In the genomic region with DNA sequence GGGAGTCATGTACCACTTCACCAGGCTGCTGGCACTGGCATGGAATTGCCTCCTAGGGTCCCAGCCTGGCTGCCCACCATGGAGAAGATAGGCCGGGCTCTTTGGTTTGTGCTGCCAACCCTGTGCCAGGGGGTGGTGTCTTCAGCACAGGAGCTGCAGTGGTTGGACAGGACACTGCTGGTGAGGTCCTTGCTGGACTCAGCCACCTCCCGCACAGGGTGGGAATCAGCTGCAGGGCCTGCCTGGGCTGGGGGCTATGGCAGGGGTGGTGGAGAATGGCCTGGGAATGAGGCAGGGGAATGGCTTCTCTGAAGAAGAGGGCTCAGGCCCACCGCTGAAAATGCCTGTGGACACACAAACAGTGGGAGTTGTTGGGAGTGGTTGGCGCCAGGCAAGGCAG, we compare ENCODE assay signal across 36 cellular contexts.
"Had no signal": no experiment of that assay in that cellular context is flagged by ENCODE, and none has a peak within 500 bp of the region (broad histone marks: within the 10 kb centered on the region; RNA-seq: fewer than 3 reads in every experiment).

No MANE protein-coding gene starts in this region.

- H3K9me3 Mint-ChIP-seq: activated B cell treated with CpG ODN at 0.5 μM for 24 hours; activated CD4-positive, alpha-beta memory T cell treated with anti-CD3 and anti-CD28 coated beads for 36 hours; activated CD4-positive, alpha-beta T cell treated with anti-CD3 and anti-CD28 coated beads, Interleukin-2, amount 10 ng/mL, durations not matched to agents 24 days and 14 days; activated CD8-positive, alpha-beta T cell treated with anti-CD3 and anti-CD28 coated beads for 36 hours; activated naive CD4-positive, alpha-beta T cell treated with anti-CD3 and anti-CD28 coated beads for 36 hours; activated naive CD4-positive, alpha-beta T cell treated with anti-CD3 and anti-CD28 coated beads, Interleukin-2, amount 50 U/mL, for 72 hours; activated naive CD8-positive, alpha-beta T cell treated with anti-CD3 and anti-CD28 coated beads for 36 hours; activated T-cell treated with anti-CD3 and anti-CD28 coated beads, Interleukin-2, amount 50 U/mL, for 4 hours; activated T-cell treated with anti-CD3 and anti-CD28 coated beads, Interleukin-2, amount 50 U/mL, for 72 hours; activated T-helper 1 cell treated with anti-CD3 and anti-CD28 coated beads, Interleukin-12 subunit alpha, Interleukin-12 subunit beta, Interleukin-2, Interleukin-4 antibody, amounts not matched to agents 30 ng/mL and 10 ng/mL and 1 ng/mL, durations not matched to agents 14 hours and 24 hours and 36 hours; activated T-helper 17 cell treated with anti-CD3 and anti-CD28 coated beads, Interleukin-2, amount 50 U/mL, for 72 hours; T-helper 1 cell treated with Interleukin-12 subunit alpha and Interleukin-12 subunit beta and Interleukin-4 antibody, amounts not matched to agents 30 μg/mL and 1 μg/mL, for 36 hours; T-helper 2 cell treated with Interferon-gamma antibody and Interleukin-4, amounts not matched to agents 5 μg/mL and 100 μg/mL, for 36 hours had no signal

- FAIRE-seq: TTC549 had no signal

- H3K27ac ChIP-seq: adrenal gland, brain microvascular endothelial cell, breast epithelium, VCaP had no signal

- H3K27me3 ChIP-seq: adrenal gland, brain microvascular endothelial cell, breast epithelium had no signal

- H3K4me1 ChIP-seq: breast epithelium had no signal

- H3K9me3 ChIP-seq: adrenal gland, breast epithelium had no signal

- H3K4me1 Mint-ChIP-seq: activated T-helper 17 cell treated with anti-CD3 and anti-CD28 coated beads, Interleukin-2, amount 50 U/mL, for 72 hours had no signal

- H3K4me3 ChIP-seq: adrenal gland, breast epithelium had no signal

- H3K4me3 Mint-ChIP-seq: activated B cell treated with CpG ODN at 0.5 μM for 24 hours; activated CD4-positive, alpha-beta memory T cell treated with anti-CD3 and anti-CD28 coated beads for 36 hours; activated CD4-positive, alpha-beta T cell treated with anti-CD3 and anti-CD28 coated beads, Interleukin-2, amount 10 ng/mL, durations not matched to agents 24 days and 14 days; activated CD8-positive, alpha-beta T cell treated with anti-CD3 and anti-CD28 coated beads for 36 hours; activated naive CD4-positive, alpha-beta T cell treated with anti-CD3 and anti-CD28 coated beads for 36 hours; activated naive CD8-positive, alpha-beta T cell treated with anti-CD3 and anti-CD28 coated beads for 36 hours; activated T-cell treated with anti-CD3 and anti-CD28 coated beads, Interleukin-2, amount 50 U/mL, for 4 hours; activated T-cell treated with anti-CD3 and anti-CD28 coated beads, Interleukin-2, amount 50 U/mL, for 72 hours; activated T-helper 1 cell treated with anti-CD3 and anti-CD28 coated beads, Interleukin-12 subunit alpha, Interleukin-12 subunit beta, Interleukin-2, Interleukin-4 antibody, amounts not matched to agents 30 ng/mL and 10 ng/mL and 1 ng/mL, durations not matched to agents 14 hours and 24 hours and 36 hours; activated T-helper 17 cell treated with anti-CD3 and anti-CD28 coated beads, Interleukin-2, amount 50 U/mL, for 72 hours; T-helper 1 cell treated with Interleukin-12 subunit alpha and Interleukin-12 subunit beta and Interleukin-4 antibody, amounts not matched to agents 30 μg/mL and 1 μg/mL, for 36 hours; T-helper 2 cell treated with Interferon-gamma antibody and Interleukin-4, amounts not matched to agents 5 μg/mL and 100 μg/mL, for 36 hours had no signal

- ATAC-seq: activated CD8-positive, alpha-beta T cell treated with anti-CD3 and anti-CD28 coated beads for 36 hours; activated naive CD4-positive, alpha-beta T cell treated with anti-CD3 and anti-CD28 coated beads, Interleukin-2, amount 50 U/mL, for 72 hours; activated T-cell treated with anti-CD3 and anti-CD28 coated beads, Interleukin-2, amount 50 U/mL, for 4 hours; activated T-cell treated with anti-CD3 and anti-CD28 coated beads, Interleukin-2, amount 50 U/mL, for 72 hours; activated T-helper 17 cell treated with anti-CD3 and anti-CD28 coated beads, Interleukin-2, amount 50 U/mL, for 72 hours had no signal

- H3K36me3 Mint-ChIP-seq: activated CD4-positive, alpha-beta memory T cell treated with anti-CD3 and anti-CD28 coated beads for 36 hours; activated naive CD4-positive, alpha-beta T cell treated with anti-CD3 and anti-CD28 coated beads, Interleukin-2, amount 50 U/mL, for 72 hours; activated naive CD8-positive, alpha-beta T cell treated with anti-CD3 and anti-CD28 coated beads for 36 hours had no signal

- DNase-seq: activated B cell treated with CpG ODN at 0.5 μM for 24 hours; activated CD4-positive, alpha-beta memory T cell treated with anti-CD3 and anti-CD28 coated beads for 36 hours; activated CD4-positive, alpha-beta T cell treated with anti-CD3 and anti-CD28 coated beads for 4 hours; activated CD4-positive, alpha-beta T cell treated with anti-CD3 and anti-CD28 coated beads, Interleukin-2, amount 10 ng/mL, durations not matched to agents 24 days and 14 days; activated CD4-positive, alpha-beta T cell treated with anti-CD3 and anti-CD28 coated beads, Interleukin-2, amount 50 U/mL, for 1 hour; activated CD4-positive, alpha-beta T cell treated with anti-CD3 and anti-CD28 coated beads, Interleukin-2, amount 50 U/mL, for 4 hours; activated CD4-positive, CD25-positive, alpha-beta regulatory T cell treated with anti-CD3 and anti-CD28 coated beads, Interleukin-2, amount 50 U/mL, for 72 hours; activated CD8-positive, alpha-beta memory T cell treated with anti-CD3 and anti-CD28 coated beads, Interleukin-2, amount 50 U/mL, for 4 hours; activated CD8-positive, alpha-beta T cell treated with anti-CD3 and anti-CD28 coated beads for 36 hours; activated effector memory CD4-positive, alpha-beta T cell treated with anti-CD3 and anti-CD28 coated beads, Interleukin-2, amount 50 U/mL, for 16 hours; activated gamma-delta T cell treated with Interleukin-2 at 50 U/mL for 16 hours; activated naive CD4-positive, alpha-beta T cell; activated naive CD4-positive, alpha-beta T cell treated with anti-CD3 and anti-CD28 coated beads for 36 hours; activated naive CD4-positive, alpha-beta T cell treated with anti-CD3 and anti-CD28 coated beads, Interleukin-2, amount 50 U/mL, for 16 hours; activated naive CD8-positive, alpha-beta T cell treated with anti-CD3 and anti-CD28 coated beads for 36 hours; activated T-cell treated with anti-CD3 and anti-CD28 coated beads for 4 hours; activated T-cell treated with anti-CD3 and anti-CD28 coated beads, Interleukin-2, amount 50 U/mL, for 1 hour; activated T-cell treated with anti-CD3 and anti-CD28 coated beads, Interleukin-2, amount 50 U/mL, for 4 hours; activated T-cell treated with anti-CD3 and anti-CD28 coated beads, Interleukin-2, amount 50 U/mL, for 72 hours; adrenal gland; amniotic stem cell; aorta; brain microvascular endothelial cell; central memory CD4-positive, alpha-beta T cell; SW 1271; T-helper 1 cell; T-helper 2 cell; T-helper 9 cell had no signal

- H3K36me3 ChIP-seq: adrenal gland, brain microvascular endothelial cell, breast epithelium had no signal

- H3K27ac Mint-ChIP-seq: activated B cell treated with CpG ODN at 0.5 μM for 24 hours; activated CD4-positive, alpha-beta memory T cell treated with anti-CD3 and anti-CD28 coated beads for 36 hours; activated CD4-positive, alpha-beta T cell treated with anti-CD3 and anti-CD28 coated beads, Interleukin-2, amount 10 ng/mL, durations not matched to agents 24 days and 14 days; activated CD8-positive, alpha-beta T cell treated with anti-CD3 and anti-CD28 coated beads for 36 hours; activated naive CD4-positive, alpha-beta T cell treated with anti-CD3 and anti-CD28 coated beads for 36 hours; activated naive CD4-positive, alpha-beta T cell treated with anti-CD3 and anti-CD28 coated beads, Interleukin-2, amount 50 U/mL, for 72 hours; activated naive CD8-positive, alpha-beta T cell treated with anti-CD3 and anti-CD28 coated beads for 36 hours; activated T-cell treated with anti-CD3 and anti-CD28 coated beads, Interleukin-2, amount 50 U/mL, for 72 hours; activated T-helper 1 cell treated with anti-CD3 and anti-CD28 coated beads, Interleukin-12 subunit alpha, Interleukin-12 subunit beta, Interleukin-2, Interleukin-4 antibody, amounts not matched to agents 30 ng/mL and 10 ng/mL and 1 ng/mL, durations not matched to agents 14 hours and 24 hours and 36 hours; activated T-helper 17 cell treated with anti-CD3 and anti-CD28 coated beads, Interleukin-2, amount 50 U/mL, for 72 hours; T-helper 1 cell treated with Interleukin-12 subunit alpha and Interleukin-12 subunit beta and Interleukin-4 antibody, amounts not matched to agents 30 μg/mL and 1 μg/mL, for 36 hours; T-helper 2 cell treated with Interferon-gamma antibody and Interleukin-4, amounts not matched to agents 5 μg/mL and 100 μg/mL, for 36 hours had no signal
